In genomic region chr16:78985736-78986605, GRCh38 we compare ENCODE assay signal across 20 cellular contexts.
A peak's percentile ranks its signal among the peaks of the same experiment; 100 is the strongest.
DNase-seq lines count a peak whose midpoint lies in the region; ATAC-seq and TF ChIP-seq lines count a peak whose summit lies in the region.
"Had no signal": no experiment of that assay in that cellular context is flagged by ENCODE, and none has a peak within 500 bp of the region (broad histone marks: within the 10 kb centered on the region; RNA-seq: fewer than 3 reads in every experiment).

No MANE protein-coding gene starts in this region.

- no peak overlapping the region for H3K18ac ChIP-seq in mesenchymal stem cell (ENCODE audit: low read depth in 1 of 2, low read length in 2 of 2)

- H3K79me1 ChIP-seq in mesenchymal stem cell (replicated peaks; ENCODE audit: low read length, poor library complexity, severe bottlenecking) = no peaks in the 10 kb centered on the region

- H4K8ac ChIP-seq in mesenchymal stem cell (ENCODE audit: low read length) = no peak overlapping the region

- H3K4me1 ChIP-seq in breast epithelium (peaks cover 0 to 4% of the 10 kb centered on the region in 2 donors), mesenchymal stem cell (ENCODE audit: control insufficient read depth, insufficient read depth, low read depth, low read length) (no peaks in the 10 kb centered on the region)
- H3K4me1 ChIP-seq: A549 had no signal

- no peak overlapping the region for H2BK120ac ChIP-seq in mesenchymal stem cell (ENCODE audit: low read depth, low read length)

- H3K27ac Mint-ChIP-seq in Calu3 (ENCODE audit: unreplicated experiment) = peak overlapping the region; percentile 82
- no peak overlapping the region for H3K27ac Mint-ChIP-seq in activated CD4-positive, alpha-beta T cell treated with anti-CD3 and anti-CD28 coated beads for 36 hours
- H3K27ac Mint-ChIP-seq: B cell, CD14-positive monocyte had no signal

- peaks cover 4% of the 10 kb centered on the region for H3K9me3 Mint-ChIP-seq in Calu3 (ENCODE audit: low read depth, unreplicated experiment)
- H3K9me3 Mint-ChIP-seq in activated CD4-positive, alpha-beta T cell treated with anti-CD3 and anti-CD28 coated beads for 36 hours (ENCODE audit: low read depth) = peaks cover 7% of the 10 kb centered on the region

- TF ChIP-seq POLR2A in breast epithelium (IDR thresholded peaks at IDR 0.05) = no peak

- peak overlapping the region; percentile 68 for H3K4me3 Mint-ChIP-seq in Calu3 (ENCODE audit: low read depth, unreplicated experiment)
- no peak overlapping the region for H3K4me3 Mint-ChIP-seq in activated CD4-positive, alpha-beta T cell treated with anti-CD3 and anti-CD28 coated beads for 36 hours
- H3K4me3 Mint-ChIP-seq: B cell, CD14-positive monocyte had no signal

- TSS peak; percentile 12 for BruUV-seq in Calu3 (replicated peaks; lab: Mats Ljungman, UMichigan)

- no peak overlapping the region for H3K4ac ChIP-seq in mesenchymal stem cell (ENCODE audit: low read depth in 1 of 2, low read length in 2 of 2)

- no peak overlapping the region for H3K4me2 ChIP-seq in mesenchymal stem cell (ENCODE audit: low read length, poor library complexity, severe bottlenecking)
- H3K4me2 ChIP-seq: A549, SK-N-SH had no signal

- no peak overlapping the region for H2AFZ ChIP-seq in mesenchymal stem cell (ENCODE audit: low read depth, low read length)

- TF ChIP-seq CTCF in Calu3 (IDR thresholded peaks at IDR 0.05; ENCODE audit: unreplicated experiment) (no peak), breast epithelium (IDR thresholded peaks at IDR 0.05) (no peak)

- H3K4me3 ChIP-seq in breast epithelium (no peak overlapping the region), mesenchymal stem cell (ENCODE audit: insufficient read depth in 1 of 2, low read depth in 1 of 2, low read length in 2 of 2) (no peak overlapping the region)
- H3K4me3 ChIP-seq: A549 had no signal

- H3K36me3 ChIP-seq in breast epithelium (no peaks in the 10 kb centered on the region), mesenchymal stem cell (ENCODE audit: control insufficient read depth in 1 of 2, insufficient read depth in 2 of 2, low read depth in 1 of 2, low read length in 2 of 2) (no peaks in the 10 kb centered on the region)

- H4K91ac ChIP-seq in mesenchymal stem cell (ENCODE audit: low read length) = no peak overlapping the region

- H3K36me3 Mint-ChIP-seq in Calu3 (ENCODE audit: insufficient read depth, unreplicated experiment) = peaks cover 17% of the 10 kb centered on the region
- no peaks in the 10 kb centered on the region for H3K36me3 Mint-ChIP-seq in activated CD4-positive, alpha-beta T cell treated with anti-CD3 and anti-CD28 coated beads for 36 hours (ENCODE audit: low read depth)
- H3K36me3 Mint-ChIP-seq: CD14-positive monocyte had no signal

- peaks cover 0 to 3% of the 10 kb centered on the region in 2 donors for H3K9me3 ChIP-seq in breast epithelium
- no peaks in the 10 kb centered on the region for H3K9me3 ChIP-seq in mesenchymal stem cell (ENCODE audit: control insufficient read depth, low read length)
- H3K9me3 ChIP-seq: A549, SK-N-SH had no signal

- no peak for ATAC-seq in activated CD4-positive, alpha-beta T cell treated with anti-CD3 and anti-CD28 coated beads for 36 hours
- ATAC-seq: A549 had no signal

- no peak overlapping the region for H2BK5ac ChIP-seq in mesenchymal stem cell (ENCODE audit: low read depth, low read length, poor library complexity, severe bottlenecking)

- H3K27me3 Mint-ChIP-seq in Calu3 (ENCODE audit: unreplicated experiment) = no peaks in the 10 kb centered on the region
- no peaks in the 10 kb centered on the region for H3K27me3 Mint-ChIP-seq in activated CD4-positive, alpha-beta T cell treated with anti-CD3 and anti-CD28 coated beads for 36 hours
- H3K27me3 Mint-ChIP-seq: B cell had no signal

- no peak overlapping the region for H2BK15ac ChIP-seq in mesenchymal stem cell (ENCODE audit: low read depth, poor library complexity, severe bottlenecking)

- DNase-seq in Calu3 (peak; percentile 25), NCI-H226 (peak; percentile 45), breast epithelium (ENCODE audit: low spot score in 2 of 2) (no peak), mesenchymal stem cell (peak; percentile 6), T-helper 1 cell (no peak), SW 1271 (lab: John Stamatoyannopoulos, UW) (no peak), NCI-H2227 (lab: John Stamatoyannopoulos, UW; ENCODE audit: unreplicated experiment) (no peak)
- DNase-seq in activated CD4-positive, alpha-beta T cell treated with anti-CD3 and anti-CD28 coated beads for 36 hours = no peak
- DNase-seq: EL, H7, NCI-H1092, NCI-H1436, NCI-H1930, NCI-H345, NCI-H524 treated with DMSO at 0.1 percent for 48 hours, SIG-M5, SK-N-SH had no signal

- no peak overlapping the region for H3K9ac ChIP-seq in mesenchymal stem cell (ENCODE audit: low read length)
- H3K9ac ChIP-seq: SK-N-SH had no signal

- H2BK12ac ChIP-seq in mesenchymal stem cell (ENCODE audit: low read length in 2 of 2) = no peak overlapping the region

- H3K27ac ChIP-seq in breast epithelium (peak overlapping the region; percentile 71 to 81), mesenchymal stem cell (ENCODE audit: low read length, poor library complexity, severe bottlenecking) (no peak overlapping the region)
- H3K27ac ChIP-seq: A549 had no signal

- POLR2A ChIA-PET in activated CD4-positive, alpha-beta T cell treated with anti-CD3 and anti-CD28 coated beads for 36 hours (lab: Charles Lee) = no interaction called here

- H3K27me3 ChIP-seq in breast epithelium = no peaks in the 10 kb centered on the region
- H3K27me3 ChIP-seq in mesenchymal stem cell (ENCODE audit: control insufficient read depth in 1 of 2, insufficient read depth in 1 of 2, low read length in 2 of 2) = no peaks in the 10 kb centered on the region

- 68% methylated on average over 12 of the region's 12 CpGs for WGBS in mesenchymal stem cell

- H3K14ac ChIP-seq in mesenchymal stem cell (ENCODE audit: low read length in 2 of 2) = no peak overlapping the region

- H3K4me1 Mint-ChIP-seq in Calu3 (ENCODE audit: low read depth, unreplicated experiment) = peaks cover 51% of the 10 kb centered on the region
- peaks cover 7% of the 10 kb centered on the region for H3K4me1 Mint-ChIP-seq in activated CD4-positive, alpha-beta T cell treated with anti-CD3 and anti-CD28 coated beads for 36 hours

- no peak overlapping the region for H2AK5ac ChIP-seq in mesenchymal stem cell (ENCODE audit: low read length, severe bottlenecking)

- intact Hi-C loops in Calu3 (cut with micrococcal nuclease; ENCODE audit: unreplicated experiment) (loop anchor here (5.0 to 10.0 kb wide), 4 partner anchors 166 to 741 kb away; no protein-coding TSS in a partner anchor), breast epithelium (cut with DNase I; ENCODE audit: low total_unique reads) (no loop called here)
- intact Hi-C loops in activated CD4-positive, alpha-beta T cell treated with anti-CD3 and anti-CD28 coated beads for 36 hours (cut with DNase I, micrococcal nuclease) = no loop called here

- no peak overlapping the region for H3K23ac ChIP-seq in mesenchymal stem cell (ENCODE audit: low read length in 2 of 2)

- CTCF ChIA-PET in Calu3 (lab: Charles Lee) = interaction anchor here (1.7 kb wide), 1 partner anchor 22 kb away, joined by 3 read pairs; no protein-coding TSS in a partner anchor
- CTCF ChIA-PET in activated CD4-positive, alpha-beta T cell treated with anti-CD3 and anti-CD28 coated beads for 36 hours (lab: Charles Lee) = interaction anchor here (0.5 kb wide), 1 partner anchor 57 kb away, joined by 3 read pairs; no protein-coding TSS in a partner anchor

Comparison
In these comparisons a context has a peak if more than half of its experiments do, and no peak if none do; other contexts are left out.
1. DNase-seq: peak in Calu3 (single experiment), NCI-H226 (single experiment) and mesenchymal stem cell (single experiment); none in breast epithelium (0 of 2), T-helper 1 cell (0 of 5), SW 1271 (0 of 2), NCI-H2227 (single experiment) and activated CD4-positive, alpha-beta T cell treated with anti-CD3 and anti-CD28 coated beads for 36 hours (single experiment).